Comparison of ENCODE assay signal across 8 cellular contexts in the genomic region with DNA sequence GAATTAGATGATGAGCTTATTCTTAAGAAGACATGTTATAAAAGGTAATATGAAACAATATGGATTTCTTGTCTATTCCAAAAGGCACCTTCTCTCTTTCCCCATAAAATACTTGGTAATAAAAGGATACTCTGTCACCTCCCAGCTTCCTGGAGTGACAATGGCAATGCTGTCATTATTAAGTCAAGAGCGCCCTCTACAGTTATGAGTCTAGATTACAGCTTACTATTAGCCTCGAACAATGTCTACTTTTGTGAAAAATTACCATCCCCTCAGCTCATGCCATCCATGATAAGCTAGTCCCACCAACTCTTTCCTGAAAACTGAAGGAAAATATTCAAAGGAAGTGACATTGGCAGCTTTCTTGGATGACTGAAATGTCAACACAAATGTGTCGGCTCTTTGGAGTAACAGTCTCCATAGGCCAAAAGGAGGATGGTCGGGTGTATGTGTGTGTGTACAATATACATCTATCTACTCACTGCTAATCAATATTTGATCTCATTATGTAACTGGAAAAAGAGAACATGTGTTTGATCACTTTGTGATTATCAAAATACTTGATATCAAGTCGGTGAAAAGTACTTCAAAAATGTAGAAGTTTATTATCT. TPM values are rescaled to one million over a fixed set of nuclear protein-coding genes. Genes with fewer than 3 reads are reported as not detected.
A peak's percentile ranks its signal among the peaks of the same experiment; 100 is the strongest.
DNase-seq lines count a peak whose midpoint lies in the region; ATAC-seq and TF ChIP-seq lines count a peak whose summit lies in the region.

No MANE protein-coding gene starts in this region.

- intact Hi-C loops in heart left ventricle (cut with DNase I): loop anchor here (1.0 to 10.0 kb wide), 10 partner anchors 393 to 1056 kb away; partner anchors contain the start of gene BMP4 (in 2 of the 10)

- H3K4me3 ChIP-seq in heart left ventricle (no peak overlapping the region), skeletal muscle satellite cell (ENCODE audit: low read length) (no peak overlapping the region)

- H3K9ac ChIP-seq in skeletal muscle satellite cell (ENCODE audit: low read depth, low read length): peak overlapping the region; percentile 34

- peak; percentile 68 for ATAC-seq in GM21529 (IDR thresholded peaks at IDR 0.05; ENCODE audit: unreplicated experiment)
- peak in 2 of 4 donors; percentile 34 to 51 for ATAC-seq in heart left ventricle
- no peak for ATAC-seq in HG03139 (IDR thresholded peaks at IDR 0.05; ENCODE audit: unreplicated experiment)
- no peak for ATAC-seq in GM18861 (IDR thresholded peaks at IDR 0.05; ENCODE audit: unreplicated experiment)

- H3K36me3 ChIP-seq in heart left ventricle (no peaks in the 10 kb centered on the region), skeletal muscle satellite cell (ENCODE audit: insufficient read depth, low read length) (no peaks in the 10 kb centered on the region)

- 37 to 44% (median 42%) methylated on average over 5 of the region's 5 CpGs for WGBS in heart left ventricle, 4 donors

- H3K27me3 ChIP-seq in heart left ventricle: no peaks in the 10 kb centered on the region
- H3K27me3 ChIP-seq in skeletal muscle satellite cell (ENCODE audit: control insufficient read depth, insufficient read depth, low read length): no peaks in the 10 kb centered on the region

- H3K4me1 ChIP-seq in heart left ventricle (peaks cover 0 to 39% (median 13%) of the 10 kb centered on the region in 12 donors), skeletal muscle satellite cell (ENCODE audit: control insufficient read depth, insufficient read depth, low read length) (peaks cover 24% of the 10 kb centered on the region)

- H3K9me3 ChIP-seq in heart left ventricle: no peaks in the 10 kb centered on the region
- H3K9me3 ChIP-seq in skeletal muscle satellite cell (replicated peaks; ENCODE audit: low read length): no peaks in the 10 kb centered on the region

- TF ChIP-seq CTCF in VCaP (conservative IDR thresholded peaks at IDR 0.05): peak; percentile 71
- TF ChIP-seq CTCF in heart left ventricle (IDR thresholded peaks at IDR 0.05): peak; percentile 59 to 82 (median 71)

- H3K27ac ChIP-seq in VCaP (no peak overlapping the region), heart left ventricle (peak overlapping the region in 8 of 12 donors; percentile 37 to 81 (median 68))

- H3K4me2 ChIP-seq in skeletal muscle satellite cell (ENCODE audit: low read length): peak overlapping the region; percentile 84

- DNase-seq in CMK (ENCODE audit: low read depth) (peak; percentile 11), NCI-H1930 (lab: John Stamatoyannopoulos, UW) (peak; percentile 37), heart left ventricle (no peak)

- no peak for TF ChIP-seq POLR2A in heart left ventricle (IDR thresholded peaks at IDR 0.05)

RNA-seq across cellular contexts. Expression of gene CDKN3, which starts 48.7 kb away (rescaled TPM):
- total RNA-seq in heart left ventricle: 10 to 100 TPM in 1 of 9 donors, 1 to 10 TPM in 8; 1.9 to 25.5 (median 4.3) TPM
- polyA plus RNA-seq in heart left ventricle: 1 to 10 TPM; 4.4 to 5.1 TPM
- 37.3 and 39.3 TPM in 2 replicates for total RNA-seq in skeletal muscle satellite cell (2012; rRNA removed)

Comparison
In these comparisons a context has a peak if more than half of its experiments do, and no peak if none do; other contexts are left out.
1. DNase-seq: peak in CMK (single experiment) and NCI-H1930 (2 of 2); none in heart left ventricle (0 of 5).